In genomic region chr18:78822886-78823285, GRCh38 we compare ENCODE assay signal across 27 cellular contexts.
"Had no signal": no experiment of that assay in that cellular context is flagged by ENCODE, and none has a peak within 500 bp of the region (broad histone marks: within the 10 kb centered on the region; RNA-seq: fewer than 3 reads in every experiment).

No MANE protein-coding gene starts in this region.

- DNase-seq: activated B cell treated with CpG ODN at 0.5 μM for 24 hours; activated CD4-positive, alpha-beta memory T cell treated with anti-CD3 and anti-CD28 coated beads for 36 hours; activated CD4-positive, alpha-beta T cell treated with anti-CD3 and anti-CD28 coated beads for 4 hours; activated CD4-positive, alpha-beta T cell treated with anti-CD3 and anti-CD28 coated beads, Interleukin-2, amount 10 ng/mL, durations not matched to agents 24 days and 14 days; activated CD4-positive, alpha-beta T cell treated with anti-CD3 and anti-CD28 coated beads, Interleukin-2, amount 50 U/mL, for 1 hour; activated CD4-positive, alpha-beta T cell treated with anti-CD3 and anti-CD28 coated beads, Interleukin-2, amount 50 U/mL, for 4 hours; activated CD4-positive, CD25-positive, alpha-beta regulatory T cell treated with anti-CD3 and anti-CD28 coated beads, Interleukin-2, amount 50 U/mL, for 72 hours; activated CD8-positive, alpha-beta memory T cell treated with anti-CD3 and anti-CD28 coated beads, Interleukin-2, amount 50 U/mL, for 4 hours; activated CD8-positive, alpha-beta T cell treated with anti-CD3 and anti-CD28 coated beads for 36 hours; activated effector memory CD4-positive, alpha-beta T cell treated with Interleukin-2 at 50 U/mL for 16 hours; activated gamma-delta T cell; activated naive CD4-positive, alpha-beta T cell treated with anti-CD3 and anti-CD28 coated beads, Interleukin-2, amount 10 ng/mL, durations not matched to agents 7 days and 5 days; activated naive CD4-positive, alpha-beta T cell treated with Interleukin-2 at 50 U/mL for 16 hours; activated naive CD8-positive, alpha-beta T cell treated with anti-CD3 and anti-CD28 coated beads, Interleukin-2, amount 10 ng/mL, durations not matched to agents 7 days and 5 days; activated naive CD8-positive, alpha-beta T cell treated with anti-CD3 and anti-CD28 coated beads, Interleukin-2, amount 50 U/mL, for 24 hours; activated T-cell treated with anti-CD3 and anti-CD28 coated beads, Interleukin-2, amount 50 U/mL, for 24 hours; activated T-cell treated with anti-CD3 and anti-CD28 coated beads, Interleukin-2, amount 50 U/mL, for 48 hours; amygdala; anterior cingulate cortex; central memory CD4-positive, alpha-beta T cell; SW 1271; T-helper 17 cell; T1000 had no signal

- H3K36me3 Mint-ChIP-seq: activated CD4-positive, alpha-beta memory T cell treated with anti-CD3 and anti-CD28 coated beads for 36 hours; activated naive CD4-positive, alpha-beta T cell treated with anti-CD3 and anti-CD28 coated beads, Interleukin-2, amount 10 ng/mL, durations not matched to agents 7 days and 5 days; activated naive CD4-positive, alpha-beta T cell treated with anti-CD3 and anti-CD28 coated beads, Interleukin-2, amount 50 U/mL, for 24 hours; activated naive CD8-positive, alpha-beta T cell; activated naive CD8-positive, alpha-beta T cell treated with anti-CD3 and anti-CD28 coated beads, Interleukin-2, amount 10 ng/mL, durations not matched to agents 7 days and 5 days; brain had no signal

- H3K27ac Mint-ChIP-seq: activated B cell treated with CpG ODN at 0.5 μM for 24 hours; activated CD4-positive, alpha-beta memory T cell treated with anti-CD3 and anti-CD28 coated beads for 36 hours; activated CD4-positive, alpha-beta T cell treated with anti-CD3 and anti-CD28 coated beads, Interleukin-2, amount 10 ng/mL, durations not matched to agents 24 days and 14 days; activated CD8-positive, alpha-beta T cell treated with anti-CD3 and anti-CD28 coated beads for 36 hours; activated naive CD4-positive, alpha-beta T cell treated with anti-CD3 and anti-CD28 coated beads, Interleukin-2, amount 10 ng/mL, durations not matched to agents 7 days and 5 days; activated naive CD4-positive, alpha-beta T cell treated with anti-CD3 and anti-CD28 coated beads, Interleukin-2, amount 50 U/mL, for 24 hours; activated naive CD8-positive, alpha-beta T cell; activated naive CD8-positive, alpha-beta T cell treated with anti-CD3 and anti-CD28 coated beads, Interleukin-2, amount 10 ng/mL, durations not matched to agents 7 days and 5 days; activated naive CD8-positive, alpha-beta T cell treated with anti-CD3 and anti-CD28 coated beads, Interleukin-2, amount 50 U/mL, for 24 hours; activated T-cell treated with anti-CD3 and anti-CD28 coated beads, Interleukin-2, amount 50 U/mL, for 24 hours; activated T-helper 2 cell treated with anti-CD3 and anti-CD28 coated beads, Interferon-gamma antibody, Interleukin-2, Interleukin-4, amounts not matched to agents 10 μg/mL and 5 μg/mL and 100 μg/mL, durations not matched to agents 14 hours and 24 hours and 36 hours; brain; T-helper 17 cell had no signal

- H3K4me1 Mint-ChIP-seq: activated B cell treated with CpG ODN at 0.5 μM for 24 hours; activated CD4-positive, alpha-beta T cell treated with anti-CD3 and anti-CD28 coated beads, Interleukin-2, amount 10 ng/mL, durations not matched to agents 24 days and 14 days; activated naive CD4-positive, alpha-beta T cell treated with anti-CD3 and anti-CD28 coated beads, Interleukin-2, amount 10 ng/mL, durations not matched to agents 7 days and 5 days; activated naive CD4-positive, alpha-beta T cell treated with anti-CD3 and anti-CD28 coated beads, Interleukin-2, amount 50 U/mL, for 24 hours; activated naive CD8-positive, alpha-beta T cell treated with anti-CD3 and anti-CD28 coated beads, Interleukin-2, amount 10 ng/mL, durations not matched to agents 7 days and 5 days; activated naive CD8-positive, alpha-beta T cell treated with anti-CD3 and anti-CD28 coated beads, Interleukin-2, amount 50 U/mL, for 24 hours had no signal

- H3K27me3 Mint-ChIP-seq: activated B cell treated with CpG ODN at 0.5 μM for 24 hours; activated CD4-positive, alpha-beta memory T cell treated with anti-CD3 and anti-CD28 coated beads for 36 hours; activated CD4-positive, alpha-beta T cell treated with anti-CD3 and anti-CD28 coated beads, Interleukin-2, amount 10 ng/mL, durations not matched to agents 24 days and 14 days; activated naive CD4-positive, alpha-beta T cell treated with anti-CD3 and anti-CD28 coated beads, Interleukin-2, amount 10 ng/mL, durations not matched to agents 7 days and 5 days had no signal

- ATAC-seq: activated CD8-positive, alpha-beta T cell treated with anti-CD3 and anti-CD28 coated beads for 36 hours; activated naive CD8-positive, alpha-beta T cell treated with anti-CD3 and anti-CD28 coated beads, Interleukin-2, amount 50 U/mL, for 24 hours; T-helper 17 cell had no signal

- H3K4me3 Mint-ChIP-seq: activated B cell treated with CpG ODN at 0.5 μM for 24 hours; activated CD4-positive, alpha-beta memory T cell treated with anti-CD3 and anti-CD28 coated beads for 36 hours; activated CD4-positive, alpha-beta T cell treated with anti-CD3 and anti-CD28 coated beads, Interleukin-2, amount 10 ng/mL, durations not matched to agents 24 days and 14 days; activated CD8-positive, alpha-beta T cell treated with anti-CD3 and anti-CD28 coated beads for 36 hours; activated naive CD4-positive, alpha-beta T cell treated with anti-CD3 and anti-CD28 coated beads, Interleukin-2, amount 10 ng/mL, durations not matched to agents 7 days and 5 days; activated naive CD4-positive, alpha-beta T cell treated with anti-CD3 and anti-CD28 coated beads, Interleukin-2, amount 50 U/mL, for 24 hours; activated naive CD8-positive, alpha-beta T cell; activated naive CD8-positive, alpha-beta T cell treated with anti-CD3 and anti-CD28 coated beads, Interleukin-2, amount 10 ng/mL, durations not matched to agents 7 days and 5 days; activated naive CD8-positive, alpha-beta T cell treated with anti-CD3 and anti-CD28 coated beads, Interleukin-2, amount 50 U/mL, for 24 hours; activated T-cell treated with anti-CD3 and anti-CD28 coated beads, Interleukin-2, amount 50 U/mL, for 24 hours; brain; T-helper 17 cell had no signal

- H3K9me3 Mint-ChIP-seq: activated B cell treated with CpG ODN at 0.5 μM for 24 hours; activated CD4-positive, alpha-beta memory T cell treated with anti-CD3 and anti-CD28 coated beads for 36 hours; activated CD4-positive, alpha-beta T cell treated with anti-CD3 and anti-CD28 coated beads, Interleukin-2, amount 10 ng/mL, durations not matched to agents 24 days and 14 days; activated CD8-positive, alpha-beta T cell treated with anti-CD3 and anti-CD28 coated beads for 36 hours; activated naive CD4-positive, alpha-beta T cell treated with anti-CD3 and anti-CD28 coated beads, Interleukin-2, amount 10 ng/mL, durations not matched to agents 7 days and 5 days; activated naive CD4-positive, alpha-beta T cell treated with anti-CD3 and anti-CD28 coated beads, Interleukin-2, amount 50 U/mL, for 24 hours; activated naive CD8-positive, alpha-beta T cell treated with anti-CD3 and anti-CD28 coated beads, Interleukin-2, amount 10 ng/mL, durations not matched to agents 7 days and 5 days; activated naive CD8-positive, alpha-beta T cell treated with anti-CD3 and anti-CD28 coated beads, Interleukin-2, amount 50 U/mL, for 24 hours; activated T-cell treated with anti-CD3 and anti-CD28 coated beads, Interleukin-2, amount 50 U/mL, for 24 hours; activated T-helper 2 cell treated with anti-CD3 and anti-CD28 coated beads, Interferon-gamma antibody, Interleukin-2, Interleukin-4, amounts not matched to agents 10 μg/mL and 5 μg/mL and 100 μg/mL, durations not matched to agents 14 hours and 24 hours and 36 hours had no signal
